19 cellular contexts compared by ENCODE assay signal in the genomic region with DNA sequence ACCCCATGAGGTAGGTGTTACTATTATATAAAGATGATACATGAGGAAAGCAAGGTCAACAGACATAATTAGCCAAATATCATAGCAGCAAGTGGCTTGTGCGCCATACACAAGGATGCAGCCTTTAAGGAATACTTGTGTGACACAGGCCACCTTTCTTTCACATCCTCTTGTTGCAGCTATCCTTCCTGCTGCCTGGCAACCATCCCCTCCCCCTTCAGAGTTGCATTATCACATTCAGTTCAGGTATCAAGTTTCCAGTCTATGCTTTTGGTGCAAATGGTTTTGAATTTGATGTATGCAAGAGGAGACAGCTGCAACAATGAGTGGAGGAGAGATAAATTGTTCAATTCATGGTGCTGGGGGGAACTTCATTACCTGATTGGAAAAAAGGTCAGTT. TPM values are rescaled to one million over a fixed set of nuclear protein-coding genes. Genes with fewer than 3 reads are reported as not detected.
DNase-seq lines count a peak whose midpoint lies in the region; ATAC-seq lines count a peak whose summit lies in the region.
"Had no signal": no experiment of that assay in that cellular context is flagged by ENCODE, and none has a peak within 500 bp of the region (broad histone marks: within the 10 kb centered on the region; RNA-seq: fewer than 3 reads in every experiment).

No MANE protein-coding gene starts in this region.

- H3K4me3 Mint-ChIP-seq in activated T-cell treated with anti-CD3 and anti-CD28 coated beads, Interleukin-2, amount 50 U/mL, for 72 hours: no peak overlapping the region
- H3K4me3 Mint-ChIP-seq in memory B cell: no peak overlapping the region
- H3K4me3 Mint-ChIP-seq: CD4-positive, CD25-positive, alpha-beta regulatory T cell had no signal

- H3K27ac Mint-ChIP-seq in activated T-cell treated with anti-CD3 and anti-CD28 coated beads, Interleukin-2, amount 50 U/mL, for 72 hours: peak overlapping the region; percentile 63
- no peak overlapping the region for H3K27ac Mint-ChIP-seq in memory B cell

- DNase-seq in activated T-cell treated with anti-CD3 and anti-CD28 coated beads, Interleukin-2, amount 50 U/mL, for 72 hours: no peak
- no peak for DNase-seq in activated T-cell treated with anti-CD3 and anti-CD28 coated beads for 4 hours
- DNase-seq in NCI-H1417 (lab: John Stamatoyannopoulos, UW): peak; percentile 15 to 81 (median 36)
- peak; percentile 15 to 53 for DNase-seq in NCI-H526 (lab: John Stamatoyannopoulos, UW)
- no peak for DNase-seq in memory B cell (ENCODE audit: low spot score in 2 of 2)
- no peak for DNase-seq in T-helper 1 cell
- DNase-seq: ACHN; activated CD4-positive, alpha-beta T cell treated with anti-CD3 and anti-CD28 coated beads, Interleukin-2, amount 50 U/mL, for 1 hour; activated naive CD4-positive, alpha-beta T cell treated with anti-CD3 and anti-CD28 coated beads, Interleukin-2, amount 50 U/mL, for 16 hours; CD4-positive, CD25-positive, alpha-beta regulatory T cell; islet precursor cell; NCI-H1694 treated with DMSO at 0.1 percent for 48 hours; NK-92 treated with Interleukin-12 subunit alpha and Interleukin-12 subunit beta, amount 100 ng/mL, for 24 hours; pancreas; sigmoid colon; stomach; upper lobe of right lung had no signal

- no peak for ATAC-seq in activated T-cell treated with anti-CD3 and anti-CD28 coated beads, Interleukin-2, amount 50 U/mL, for 72 hours (replicated peaks in 1 of 2)
- ATAC-seq in memory B cell (ENCODE audit: low read depth) (peak; percentile 38), esophagus mucosa (no peak), HG03159 (IDR thresholded peaks at IDR 0.05; ENCODE audit: unreplicated experiment) (no peak)
- ATAC-seq: pancreas, upper lobe of right lung had no signal

- H3K36me3 Mint-ChIP-seq in activated T-cell treated with anti-CD3 and anti-CD28 coated beads, Interleukin-2, amount 50 U/mL, for 72 hours (ENCODE audit: insufficient read depth in 2 of 2): no peaks in the 10 kb centered on the region
- H3K36me3 Mint-ChIP-seq in memory B cell: peaks cover 2% of the 10 kb centered on the region
- H3K36me3 Mint-ChIP-seq: CD4-positive, CD25-positive, alpha-beta regulatory T cell had no signal

- peaks cover 42% of the 10 kb centered on the region for H3K27me3 Mint-ChIP-seq in activated T-cell treated with anti-CD3 and anti-CD28 coated beads, Interleukin-2, amount 50 U/mL, for 72 hours (ENCODE audit: low read depth)
- H3K27me3 Mint-ChIP-seq in memory B cell: no peaks in the 10 kb centered on the region
- H3K27me3 Mint-ChIP-seq: CD4-positive, CD25-positive, alpha-beta regulatory T cell had no signal

- H3K4me1 Mint-ChIP-seq in activated T-cell treated with anti-CD3 and anti-CD28 coated beads, Interleukin-2, amount 50 U/mL, for 72 hours (ENCODE audit: low read depth): peaks cover 49% of the 10 kb centered on the region
- H3K4me1 Mint-ChIP-seq in memory B cell: peaks cover 29% of the 10 kb centered on the region

- H3K9me3 Mint-ChIP-seq in activated T-cell treated with anti-CD3 and anti-CD28 coated beads, Interleukin-2, amount 50 U/mL, for 72 hours: no peaks in the 10 kb centered on the region
- H3K9me3 Mint-ChIP-seq in memory B cell: no peaks in the 10 kb centered on the region

RNA-seq across cellular contexts. Expression of a gene that starts 6.4 kb away (rescaled TPM):
- total RNA-seq in activated T-cell treated with anti-CD3 and anti-CD28 coated beads, Interleukin-2, amount 50 U/mL, for 72 hours: 1 to 10 TPM; 1.4 to 3.0 TPM
- not detected for total RNA-seq in esophagus mucosa

RNA-seq across cellular contexts. Expression of a gene that starts 38.0 kb away (rescaled TPM):
- total RNA-seq in activated T-cell treated with anti-CD3 and anti-CD28 coated beads, Interleukin-2, amount 50 U/mL, for 72 hours: 1 to 10 TPM; 3.7 to 3.8 TPM
- total RNA-seq in esophagus mucosa: 2.1 TPM

RNA-seq across cellular contexts. Expression of a gene that starts 42.7 kb away (rescaled TPM):
- total RNA-seq in activated T-cell treated with anti-CD3 and anti-CD28 coated beads, Interleukin-2, amount 50 U/mL, for 72 hours: 1 to 10 TPM; 5.4 to 6.0 TPM
- total RNA-seq in esophagus mucosa: 0.12 TPM

RNA-seq across cellular contexts. Expression of a gene that starts 47.5 kb away (rescaled TPM):
- total RNA-seq in activated T-cell treated with anti-CD3 and anti-CD28 coated beads, Interleukin-2, amount 50 U/mL, for 72 hours: 10 to 100 TPM; 11.8 to 13.5 TPM
- total RNA-seq in esophagus mucosa: 8.9 TPM

Comparison
In these comparisons a context has a peak if more than half of its experiments do, and no peak if none do; other contexts are left out.
1. DNase-seq: peak in NCI-H1417 (3 of 3) and NCI-H526 (2 of 2); none in activated T-cell treated with anti-CD3 and anti-CD28 coated beads, Interleukin-2, amount 50 U/mL, for 72 hours (0 of 2), activated T-cell treated with anti-CD3 and anti-CD28 coated beads for 4 hours (single experiment), memory B cell (0 of 2) and T-helper 1 cell (0 of 5).